9 cellular contexts compared by ENCODE assay signal in genomic region chr6:165245287-165245686, GRCh38.
A peak's percentile ranks its signal among the peaks of the same experiment; 100 is the strongest.
DNase-seq lines count a peak whose midpoint lies in the region; ATAC-seq and TF ChIP-seq lines count a peak whose summit lies in the region.
"Had no signal": no experiment of that assay in that cellular context is flagged by ENCODE, and none has a peak within 500 bp of the region (broad histone marks: within the 10 kb centered on the region; RNA-seq: fewer than 3 reads in every experiment).

No MANE protein-coding gene starts in this region.

- H3K27ac ChIP-seq in heart left ventricle: no peak overlapping the region
- H3K27ac ChIP-seq in right cardiac atrium (ENCODE audit: low read length): no peak overlapping the region
- H3K27ac ChIP-seq: neutrophil had no signal

- H3K9me3 ChIP-seq in heart left ventricle: no peaks in the 10 kb centered on the region
- H3K9me3 ChIP-seq in right cardiac atrium (ENCODE audit: control insufficient read depth, low read length): no peaks in the 10 kb centered on the region
- H3K9me3 ChIP-seq: neutrophil had no signal

- no peaks in the 10 kb centered on the region for H3K36me3 ChIP-seq in heart left ventricle
- H3K36me3 ChIP-seq: neutrophil had no signal

- H3K4me3 ChIP-seq in heart left ventricle (no peak overlapping the region), right cardiac atrium (ENCODE audit: low read length) (no peak overlapping the region)

- in situ Hi-C loops in SK-MEL-5 (cut with HindIII; ENCODE audit: low pct_unique_long_range_greater_than_20kb, low sequenced_read_pairs): no loop called here

- peak in 2 of 4 donors; percentile 32 to 51 for ATAC-seq in heart left ventricle
- no peak for ATAC-seq in right cardiac atrium
- no peak for ATAC-seq in GM21576 (IDR thresholded peaks at IDR 0.05; ENCODE audit: unreplicated experiment)
- no peak for ATAC-seq in HG02938 (IDR thresholded peaks at IDR 0.05; ENCODE audit: unreplicated experiment)
- no peak for ATAC-seq in HG03108 (IDR thresholded peaks at IDR 0.05; ENCODE audit: unreplicated experiment)

- H3K4me1 ChIP-seq in heart left ventricle (peaks cover 0 to 5% (median 0%) of the 10 kb centered on the region in 12 donors), right cardiac atrium (ENCODE audit: control insufficient read depth, insufficient read depth, low read length) (no peaks in the 10 kb centered on the region)

- H3K27me3 ChIP-seq in heart left ventricle (peaks cover 0 to 3% (median 0%) of the 10 kb centered on the region in 9 donors), right cardiac atrium (ENCODE audit: control insufficient read depth, insufficient read depth) (no peaks in the 10 kb centered on the region)
- H3K27me3 ChIP-seq: neutrophil had no signal

- no peak for TF ChIP-seq POLR2A in heart left ventricle (IDR thresholded peaks at IDR 0.05)

- WGBS in heart left ventricle, 4 donors: 37 to 55% (median 47%) methylated on average over 4 of the region's 4 CpGs
- 48% methylated on average over 4 of the region's 4 CpGs for WGBS in right cardiac atrium

- TF ChIP-seq CTCF in heart left ventricle (IDR thresholded peaks at IDR 0.05): peak in 10 of 12 donors; percentile 11 to 58 (median 44)

- intact Hi-C loops in heart left ventricle (cut with DNase I): no loop called here
- intact Hi-C loops in right cardiac atrium (cut with DNase I): no loop called here

- DNase-seq in heart left ventricle (no peak), right cardiac atrium (no peak), SK-MEL-5 (ENCODE audit: low read depth, low spot score) (peak; percentile 62), inferior parietal cortex (ENCODE audit: extremely low spot score) (peak; percentile 64), T1000 (lab: John Stamatoyannopoulos, UW) (no peak)

Comparison
In these comparisons a context has a peak if more than half of its experiments do, and no peak if none do; other contexts are left out.
1. DNase-seq: peak in SK-MEL-5 (single experiment) and inferior parietal cortex (single experiment); none in heart left ventricle (0 of 5), right cardiac atrium (0 of 3) and T1000 (single experiment).